Comparison of ENCODE assay signal across 8 cellular contexts in the genomic region with DNA sequence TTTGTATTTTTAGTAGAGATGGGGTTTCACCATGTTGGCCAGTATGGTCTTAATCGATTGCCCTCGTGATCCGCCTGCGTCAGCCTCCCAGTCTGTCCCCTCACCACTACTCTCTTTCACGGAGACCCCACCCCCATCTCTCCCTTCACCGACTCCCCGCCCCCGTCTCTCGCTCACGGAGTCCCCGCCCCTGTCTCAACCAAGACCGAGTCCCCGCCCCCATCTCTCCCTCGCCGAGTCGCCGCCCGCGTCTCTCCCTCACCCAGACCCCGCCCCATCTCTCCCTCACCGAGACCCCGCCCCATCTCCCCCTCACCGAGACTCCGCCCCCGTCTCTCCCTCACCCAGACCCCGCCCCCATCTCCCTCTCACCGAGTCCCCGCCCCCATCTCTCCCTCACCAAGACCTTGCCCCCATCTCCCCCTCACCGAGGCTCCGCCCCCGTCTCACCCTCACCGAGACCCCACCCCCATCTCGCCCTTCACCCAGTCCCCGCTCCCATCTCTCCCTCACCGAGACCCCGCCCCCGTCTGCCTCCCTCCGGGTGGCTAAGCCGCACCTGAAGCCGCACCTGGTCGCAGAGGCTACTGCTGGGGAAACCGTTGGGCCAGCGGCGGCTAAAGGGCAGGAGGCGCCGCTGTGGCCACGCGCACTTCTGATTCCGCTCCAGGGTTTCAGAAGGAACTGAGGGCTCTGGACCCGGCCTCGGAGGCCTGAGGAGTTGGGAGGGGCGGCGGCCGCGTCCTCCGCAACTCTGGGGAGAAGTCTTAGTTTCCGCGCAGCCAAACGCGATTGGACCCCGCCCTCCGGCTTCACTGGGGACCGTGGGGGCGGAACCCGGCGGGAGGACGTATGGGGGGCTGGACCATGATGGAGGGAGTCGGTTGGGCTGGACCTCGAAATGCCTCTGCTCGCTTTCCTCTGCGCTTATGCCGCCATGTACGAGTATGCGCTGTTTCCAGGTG. TPM values are rescaled to one million over a fixed set of nuclear protein-coding genes. Genes with fewer than 3 reads are reported as not detected.
DNase-seq lines count a peak whose midpoint lies in the region; ATAC-seq and TF ChIP-seq lines count a peak whose summit lies in the region.

No MANE protein-coding gene starts in this region.

- TF ChIP-seq POLR2A in GM10847 (IDR thresholded peaks at IDR 0.05; ENCODE audit: extremely low read depth, insufficient read length) (peak; percentile 41), uterus (IDR thresholded peaks at IDR 0.05) (peak; percentile 87 to 90)

- H3K27ac ChIP-seq in ascending aorta (peak overlapping the region; percentile 98), right cardiac atrium (ENCODE audit: low read length) (peak overlapping the region; percentile 98), uterus (peak overlapping the region; percentile 100)

- DNase-seq in NCI-H1436 treated with DMSO at 0.1 percent for 48 hours (lab: John Stamatoyannopoulos, UW) (peak; percentile 48), T-helper 2 cell (peak; percentile 89 to 98 (median 97)), ascending aorta (ENCODE audit: low spot score in 2 of 2) (peak; percentile 87 to 98), right cardiac atrium (peak; percentile 98 to 99 (median 98)), pulmonary artery endothelial cell (ENCODE audit: low read depth, low spot score) (peak; percentile 83), uterus (peak; percentile 96 to 99)

- H3K36me3 ChIP-seq in ascending aorta: no peaks in the 10 kb centered on the region
- H3K36me3 ChIP-seq in uterus: no peaks in the 10 kb centered on the region

- ATAC-seq in HG02678 (IDR thresholded peaks at IDR 0.05; ENCODE audit: unreplicated experiment): peak; percentile 76
- ATAC-seq in right cardiac atrium: peak; percentile 95 to 97

- H3K27me3 ChIP-seq in ascending aorta: no peaks in the 10 kb centered on the region
- H3K27me3 ChIP-seq in right cardiac atrium (ENCODE audit: control insufficient read depth, insufficient read depth): no peaks in the 10 kb centered on the region
- H3K27me3 ChIP-seq in uterus: no peaks in the 10 kb centered on the region

- H3K4me3 ChIP-seq in ascending aorta (peak overlapping the region; percentile 74 to 78), right cardiac atrium (ENCODE audit: low read length) (peak overlapping the region; percentile 65), uterus (peak overlapping the region; percentile 70 to 97)

- peaks cover 0 to 6% of the 10 kb centered on the region in 2 donors for H3K4me1 ChIP-seq in ascending aorta
- H3K4me1 ChIP-seq in right cardiac atrium (ENCODE audit: control insufficient read depth, insufficient read depth, low read length): no peaks in the 10 kb centered on the region
- peaks cover 0 to 7% of the 10 kb centered on the region in 2 donors for H3K4me1 ChIP-seq in uterus

- TF ChIP-seq CTCF in ascending aorta (IDR thresholded peaks at IDR 0.05) (no peak), uterus (IDR thresholded peaks at IDR 0.05) (peak in 1 of 4 experiments; percentile 27)

- 3% methylated on average over 74 of the region's 74 CpGs for WGBS in right cardiac atrium

- H3K9me3 ChIP-seq in ascending aorta: peaks cover 0 to under 1% of the 10 kb centered on the region in 2 donors
- no peaks in the 10 kb centered on the region for H3K9me3 ChIP-seq in right cardiac atrium (ENCODE audit: control insufficient read depth, low read length)
- H3K9me3 ChIP-seq in uterus: no peaks in the 10 kb centered on the region

- intact Hi-C loops in ascending aorta (cut with DNase I) (loop anchor here (1.0 to 10.0 kb wide), 5 partner anchors 17 to 1861 kb away; a partner anchor contains a TSS), right cardiac atrium (cut with DNase I) (loop anchor here in 1 of 4 donors (10.0 kb wide), 1 partner anchor 111 kb away; a partner anchor contains a TSS), uterus (cut with DNase I; ENCODE audit: low total_unique reads) (no loop called here)

RNA-seq across cellular contexts. Expression of a gene that starts 17.1 kb away (rescaled TPM):
- total RNA-seq in ascending aorta (1.9 TPM), right cardiac atrium (10 to 100 TPM in 3 of 4 donors, 1 to 10 TPM in 1; 8.4 to 14.6 (median 14.4) TPM), pulmonary artery endothelial cell (5.4 and 6.7 TPM in 2 replicates), uterus (10 to 100 TPM; 15.0 to 71.0 (median 39.7) TPM)
- polyA plus RNA-seq in right cardiac atrium: 10.9 TPM

RNA-seq across cellular contexts. Expression of a gene that starts 33.2 kb away (rescaled TPM):
- 64.4 TPM for total RNA-seq in ascending aorta
- 10 to 100 TPM; 12.2 to 14.5 (median 13.8) TPM for total RNA-seq in right cardiac atrium
- polyA plus RNA-seq in right cardiac atrium: 13.9 TPM
- total RNA-seq in pulmonary artery endothelial cell: 9.8 and 10.4 TPM in 2 replicates
- 10 to 100 TPM in 3 of 4 donors, 1 to 10 TPM in 1; 8.2 to 25.4 (median 18.6) TPM for total RNA-seq in uterus

RNA-seq across cellular contexts. Expression of a gene that starts 42.1 kb away (rescaled TPM):
- total RNA-seq in ascending aorta (169 TPM), right cardiac atrium (100 to 1,000 TPM; 439 to 544 (median 471) TPM), pulmonary artery endothelial cell (121 and 181 TPM in 2 replicates), uterus (1,000 to 10,000 TPM in 1 of 4 donors, 100 to 1,000 TPM in 3; 180 to 1,153 (median 222) TPM)
- 1,516 TPM for polyA plus RNA-seq in right cardiac atrium

RNA-seq across cellular contexts. Expression of a gene that starts 49.5 kb away (rescaled TPM):
- total RNA-seq in ascending aorta: 50.7 TPM
- 10 to 100 TPM; 81.9 to 98.2 (median 90.2) TPM for total RNA-seq in right cardiac atrium
- polyA plus RNA-seq in right cardiac atrium: 113 TPM
- total RNA-seq in pulmonary artery endothelial cell: 122 and 123 TPM in 2 replicates
- total RNA-seq in uterus: 10 to 100 TPM; 36.5 to 85.3 (median 56.9) TPM

Comparison
In these comparisons a context has a peak if more than half of its experiments do, and no peak if none do; other contexts are left out.
1. Peak in every context shown above with its lines: DNase-seq, ATAC-seq, H3K4me3 ChIP-seq and H3K27ac ChIP-seq.
2. DNase-seq: peak in every context shown above with its lines; median percentile 98 in right cardiac atrium; 98 in uterus; 97 in T-helper 2 cell; 92 in ascending aorta; 83 in pulmonary artery endothelial cell; 48 in NCI-H1436 treated with DMSO at 0.1 percent for 48 hours.